ENCODE assay signal across 12 cellular contexts in genomic region chr3:38548154-38548931, GRCh38. TPM values are rescaled to one million over a fixed set of nuclear protein-coding genes. Genes with fewer than 3 reads are reported as not detected.
DNase-seq lines count a peak whose midpoint lies in the region; ATAC-seq and TF ChIP-seq lines count a peak whose summit lies in the region.
"Had no signal": no experiment of that assay in that cellular context is flagged by ENCODE, and none has a peak within 500 bp of the region (broad histone marks: within the 10 kb centered on the region; RNA-seq: fewer than 3 reads in every experiment).

No MANE protein-coding gene starts in this region.

- H3K27me3 Mint-ChIP-seq in activated CD4-positive, alpha-beta memory T cell treated with anti-CD3 and anti-CD28 coated beads for 36 hours, result no peaks in the 10 kb centered on the region
- H3K27me3 Mint-ChIP-seq: activated CD8-positive, alpha-beta T cell treated with anti-CD3 and anti-CD28 coated beads for 36 hours had no signal

- DNase-seq in NCI-H2107 treated with DMSO at 0.1 percent for 48 hours (lab: John Stamatoyannopoulos, UW; ENCODE audit: unreplicated experiment) (peak; percentile 0), NCI-H2107 (lab: John Stamatoyannopoulos, UW) (no peak), islet precursor cell (peak; percentile 88), transverse colon (peak; percentile 2), NCI-H1436 treated with DMSO at 0.1 percent for 48 hours (lab: John Stamatoyannopoulos, UW) (no peak)
- peak; percentile 3 for DNase-seq in activated CD4-positive, alpha-beta memory T cell treated with anti-CD3 and anti-CD28 coated beads for 36 hours
- DNase-seq: activated CD8-positive, alpha-beta T cell treated with anti-CD3 and anti-CD28 coated beads for 36 hours; T1000 had no signal

- H3K27ac ChIP-seq in transverse colon, result no peak overlapping the region
- H3K27ac ChIP-seq: 22Rv1, RWPE1 had no signal

- H3K4me1 Mint-ChIP-seq in activated CD4-positive, alpha-beta memory T cell treated with anti-CD3 and anti-CD28 coated beads for 36 hours (ENCODE audit: low read depth), result no peaks in the 10 kb centered on the region

- in situ Hi-C loops in transverse colon (cut with MboI; ENCODE audit: low pct_ligation_motif_present in 1 of 4, low pct_unique_long_range_greater_than_20kb in 1 of 4, low sequenced_read_pairs in 3 of 4), result loop anchor here in 1 of 4 donors (25.0 kb wide), 1 partner anchor 464 kb away; no protein-coding TSS in a partner anchor

- TF ChIP-seq EP300 in transverse colon (IDR thresholded peaks at IDR 0.05; ENCODE audit: low read depth), result no peak

- H3K4me3 Mint-ChIP-seq in activated CD4-positive, alpha-beta memory T cell treated with anti-CD3 and anti-CD28 coated beads for 36 hours, result no peak overlapping the region
- H3K4me3 Mint-ChIP-seq: activated CD8-positive, alpha-beta T cell treated with anti-CD3 and anti-CD28 coated beads for 36 hours had no signal

- CTCF ChIA-PET in activated CD4-positive, alpha-beta memory T cell treated with anti-CD3 and anti-CD28 coated beads for 36 hours (lab: Charles Lee), result no interaction called here

- H3K4me3 ChIP-seq in transverse colon, result no peak overlapping the region

- no peaks in the 10 kb centered on the region for H3K9me3 ChIP-seq in transverse colon

- no peaks in the 10 kb centered on the region for H3K9me3 Mint-ChIP-seq in activated CD4-positive, alpha-beta memory T cell treated with anti-CD3 and anti-CD28 coated beads for 36 hours
- H3K9me3 Mint-ChIP-seq: activated CD8-positive, alpha-beta T cell treated with anti-CD3 and anti-CD28 coated beads for 36 hours had no signal

- TF ChIP-seq CTCF in transverse colon (IDR thresholded peaks at IDR 0.05), result no peak

- H3K36me3 ChIP-seq in transverse colon, result no peaks in the 10 kb centered on the region

- intact Hi-C loops in activated CD4-positive, alpha-beta memory T cell treated with anti-CD3 and anti-CD28 coated beads for 36 hours (cut with micrococcal nuclease), result no loop called here
- intact Hi-C loops in transverse colon (cut with DNase I; ENCODE audit: low total_unique reads), result no loop called here

- ATAC-seq in HG03442 (IDR thresholded peaks at IDR 0.05; ENCODE audit: unreplicated experiment) (no peak), HG03175 (IDR thresholded peaks at IDR 0.05; ENCODE audit: unreplicated experiment) (no peak)
- ATAC-seq: activated CD8-positive, alpha-beta T cell treated with anti-CD3 and anti-CD28 coated beads for 36 hours had no signal

- POLR2A ChIA-PET in activated CD4-positive, alpha-beta memory T cell treated with anti-CD3 and anti-CD28 coated beads for 36 hours (lab: Charles Lee), result no interaction called here

- TF ChIP-seq POLR2A in transverse colon (IDR thresholded peaks at IDR 0.05), result no peak

- WGBS in transverse colon (ENCODE audit: low coverage in 1 of 2), 2 donors, result 69% methylated on average over 16 of the region's 17 CpGs; no CpG with 5 or more reads in 1 of the 2 donors

- no peak overlapping the region for H3K27ac Mint-ChIP-seq in activated CD4-positive, alpha-beta memory T cell treated with anti-CD3 and anti-CD28 coated beads for 36 hours
- H3K27ac Mint-ChIP-seq: activated CD8-positive, alpha-beta T cell treated with anti-CD3 and anti-CD28 coated beads for 36 hours had no signal

- no peaks in the 10 kb centered on the region for H3K27me3 ChIP-seq in transverse colon

- H3K4me1 ChIP-seq in transverse colon, result no peaks in the 10 kb centered on the region

- no peaks in the 10 kb centered on the region for H3K36me3 Mint-ChIP-seq in activated CD4-positive, alpha-beta memory T cell treated with anti-CD3 and anti-CD28 coated beads for 36 hours

RNA-seq across cellular contexts. Expression of gene EXOG, which starts 52.2 kb away (rescaled TPM):
- 10 to 100 TPM; 11.7 to 13.0 TPM for total RNA-seq in activated CD4-positive, alpha-beta memory T cell treated with anti-CD3 and anti-CD28 coated beads for 36 hours
- 10 to 100 TPM in 2 of 4 donors, 1 to 10 TPM in 2; 6.0 to 15.3 (median 10.8) TPM for total RNA-seq in transverse colon

Comparison
In these comparisons a context has a peak if more than half of its experiments do, and no peak if none do; other contexts are left out.
1. DNase-seq: peak in NCI-H2107 treated with DMSO at 0.1 percent for 48 hours (single experiment), activated CD4-positive, alpha-beta memory T cell treated with anti-CD3 and anti-CD28 coated beads for 36 hours (single experiment), islet precursor cell (single experiment) and transverse colon (single experiment); none in NCI-H2107 (single experiment) and NCI-H1436 treated with DMSO at 0.1 percent for 48 hours (single experiment).